Comparison of ENCODE assay signal across 1 cellular context in genomic region chr16:2340564-2341455, GRCh38.
TF ChIP-seq lines count a peak whose summit lies in the region.

Gene ABCA3, minus strand, starts transcription at chr16:2340728. Its CDS starts 14,262 bp downstream, at chr16:2326466.

TF ChIP-seq in K562, 482 proteins besides CTCF, POLR2A, EP300 and RAD21 (continued from another document and continues in another):
- TF ChIP-seq, protein P1, sequence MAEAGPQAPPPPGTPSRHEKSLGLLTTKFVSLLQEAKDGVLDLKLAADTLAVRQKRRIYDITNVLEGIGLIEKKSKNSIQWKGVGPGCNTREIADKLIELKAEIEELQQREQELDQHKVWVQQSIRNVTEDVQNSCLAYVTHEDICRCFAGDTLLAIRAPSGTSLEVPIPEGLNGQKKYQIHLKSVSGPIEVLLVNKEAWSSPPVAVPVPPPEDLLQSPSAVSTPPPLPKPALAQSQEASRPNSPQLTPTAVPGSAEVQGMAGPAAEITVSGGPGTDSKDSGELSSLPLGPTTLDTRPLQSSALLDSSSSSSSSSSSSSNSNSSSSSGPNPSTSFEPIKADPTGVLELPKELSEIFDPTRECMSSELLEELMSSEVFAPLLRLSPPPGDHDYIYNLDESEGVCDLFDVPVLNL (CRISPR knock-in tag; IDR thresholded peaks at IDR 0.05; ENCODE audit: low read depth), result peak; percentile 64; the same call in 1 of the 2 replicates
- TF ChIP-seq ESRRA (IDR thresholded peaks at IDR 0.05; ENCODE audit: borderline replicate concordance, low read depth) (peak; percentile 80; the same call in 1 of the 2 replicates), GTF2F1 (IDR thresholded peaks at IDR 0.05; ENCODE audit: low read depth, low read length) (peak; percentile 81; the same call in 1 of the 2 replicates), TRIM28 (IDR thresholded peaks at IDR 0.05) (peak; percentile 68; the same call in 1 of the 2 replicates), THAP12 (CRISPR knock-in tag; IDR thresholded peaks at IDR 0.05) (peak; percentile 68), E2F3 (CRISPR knock-in tag; IDR thresholded peaks at IDR 0.05) (peak; percentile 80), CREM (IDR thresholded peaks at IDR 0.05; ENCODE audit: low read depth) (peak; percentile 84), NONO (IDR thresholded peaks at IDR 0.05; ENCODE audit: low read depth in 2 of 2, low read length in 1 of 2) (peak in 1 of 2 experiments; percentile 87; a peak in 2 of 4 replicates), CREBBP (IDR thresholded peaks at IDR 0.05; ENCODE audit: low read depth, low read length) (no peak), CBX5 (IDR thresholded peaks at IDR 0.05; ENCODE audit: borderline replicate concordance, low read depth) (peak; percentile 71; the same call in 1 of the 2 replicates), SLC30A9 (CRISPR knock-in tag; IDR thresholded peaks at IDR 0.05) (no peak), PRMT5 (CRISPR knock-in tag; IDR thresholded peaks at IDR 0.05) (0 out of 2 replicates have a peak, but pooled peaks have one; percentile 17), ZBTB17 (CRISPR knock-in tag; IDR thresholded peaks at IDR 0.05) (peak; percentile 61; the same call in 1 of the 2 replicates), GABPB1 (CRISPR knock-in tag; IDR thresholded peaks at IDR 0.05) (peak; percentile 91), USF2 (CRISPR knock-in tag; IDR thresholded peaks at IDR 0.05) (peak; percentile 12; the same call in 1 of the 2 replicates), ZSCAN29 (IDR thresholded peaks at IDR 0.05) (0 out of 2 replicates have a peak, but pooled peaks have one; percentile 16), ZNF121 (CRISPR knock-in tag; conservative IDR thresholded peaks at IDR 0.05) (no peak), RHOXF2B (CRISPR knock-in tag; conservative IDR thresholded peaks at IDR 0.05) (0 out of 2 replicates have a peak, but pooled peaks have one; percentile 49), HSF4 (CRISPR knock-in tag; IDR thresholded peaks at IDR 0.05; ENCODE audit: borderline replicate concordance) (0 out of 2 replicates have a peak, but pooled peaks have one; percentile 28), SMARCB1 (IDR thresholded peaks at IDR 0.05; ENCODE audit: insufficient read length, low read depth) (no peak), ARID3B (CRISPR knock-in tag; IDR thresholded peaks at IDR 0.05; ENCODE audit: borderline replicate concordance) (peak; percentile 8; the same call in 1 of the 2 replicates), RBBP5 (IDR thresholded peaks at IDR 0.05; ENCODE audit: borderline replicate concordance, insufficient read depth, low read length, poor library complexity, severe bottlenecking) (peak; percentile 23), HMGXB4 (CRISPR knock-in tag; IDR thresholded peaks at IDR 0.05) (peak; percentile 94; the same call in 1 of the 2 replicates), TRIM25 (IDR thresholded peaks at IDR 0.05; ENCODE audit: borderline replicate concordance) (no peak), SOX6 (IDR thresholded peaks at IDR 0.05) (peak; percentile 79; the same call in 1 of the 2 replicates), ZNF282 (CRISPR knock-in tag; IDR thresholded peaks at IDR 0.05) (peak; percentile 94), NR2C1 (IDR thresholded peaks at IDR 0.05) (peak; percentile 15; the same call in 1 of the 2 replicates), NR2C1 (tag; IDR thresholded peaks at IDR 0.05) (0 out of 2 replicates have a peak, but pooled peaks have one; percentile 60), ZNF766 (CRISPR knock-in tag; conservative IDR thresholded peaks at IDR 0.05) (peak; percentile 90), JUND (IDR thresholded peaks at IDR 0.05; ENCODE audit: borderline replicate concordance, low read depth, low read length) (peak; percentile 81), JUND (tag; IDR thresholded peaks at IDR 0.05; ENCODE audit: borderline replicate concordance, low read depth, low read length) (peak; percentile 59; the same call in 1 of the 3 replicates), CBX3 (IDR thresholded peaks at IDR 0.05; ENCODE audit: borderline replicate concordance in 1 of 2, low read length in 2 of 2) (peak in 1 of 2 experiments; percentile 99; a peak in 2 of 3 replicates), NCOR1 (IDR thresholded peaks at IDR 0.05) (peak; percentile 38; the same call in 1 of the 2 replicates), ZNF41 (CRISPR knock-in tag; conservative IDR thresholded peaks at IDR 0.05) (peak; percentile 57; the same call in 1 of the 2 replicates)
- TF ChIP-seq, protein P2, sequence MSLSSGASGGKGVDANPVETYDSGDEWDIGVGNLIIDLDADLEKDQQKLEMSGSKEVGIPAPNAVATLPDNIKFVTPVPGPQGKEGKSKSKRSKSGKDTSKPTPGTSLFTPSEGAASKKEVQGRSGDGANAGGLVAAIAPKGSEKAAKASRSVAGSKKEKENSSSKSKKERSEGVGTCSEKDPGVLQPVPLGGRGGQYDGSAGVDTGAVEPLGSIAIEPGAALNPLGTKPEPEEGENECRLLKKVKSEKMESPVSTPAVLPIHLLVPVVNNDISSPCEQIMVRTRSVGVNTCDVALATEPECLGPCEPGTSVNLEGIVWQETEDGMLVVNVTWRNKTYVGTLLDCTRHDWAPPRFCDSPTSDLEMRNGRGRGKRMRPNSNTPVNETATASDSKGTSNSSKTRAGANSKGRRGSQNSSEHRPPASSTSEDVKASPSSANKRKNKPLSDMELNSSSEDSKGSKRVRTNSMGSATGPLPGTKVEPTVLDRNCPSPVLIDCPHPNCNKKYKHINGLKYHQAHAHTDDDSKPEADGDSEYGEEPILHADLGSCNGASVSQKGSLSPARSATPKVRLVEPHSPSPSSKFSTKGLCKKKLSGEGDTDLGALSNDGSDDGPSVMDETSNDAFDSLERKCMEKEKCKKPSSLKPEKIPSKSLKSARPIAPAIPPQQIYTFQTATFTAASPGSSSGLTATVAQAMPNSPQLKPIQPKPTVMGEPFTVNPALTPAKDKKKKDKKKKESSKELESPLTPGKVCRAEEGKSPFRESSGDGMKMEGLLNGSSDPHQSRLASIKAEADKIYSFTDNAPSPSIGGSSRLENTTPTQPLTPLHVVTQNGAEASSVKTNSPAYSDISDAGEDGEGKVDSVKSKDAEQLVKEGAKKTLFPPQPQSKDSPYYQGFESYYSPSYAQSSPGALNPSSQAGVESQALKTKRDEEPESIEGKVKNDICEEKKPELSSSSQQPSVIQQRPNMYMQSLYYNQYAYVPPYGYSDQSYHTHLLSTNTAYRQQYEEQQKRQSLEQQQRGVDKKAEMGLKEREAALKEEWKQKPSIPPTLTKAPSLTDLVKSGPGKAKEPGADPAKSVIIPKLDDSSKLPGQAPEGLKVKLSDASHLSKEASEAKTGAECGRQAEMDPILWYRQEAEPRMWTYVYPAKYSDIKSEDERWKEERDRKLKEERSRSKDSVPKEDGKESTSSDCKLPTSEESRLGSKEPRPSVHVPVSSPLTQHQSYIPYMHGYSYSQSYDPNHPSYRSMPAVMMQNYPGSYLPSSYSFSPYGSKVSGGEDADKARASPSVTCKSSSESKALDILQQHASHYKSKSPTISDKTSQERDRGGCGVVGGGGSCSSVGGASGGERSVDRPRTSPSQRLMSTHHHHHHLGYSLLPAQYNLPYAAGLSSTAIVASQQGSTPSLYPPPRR (CRISPR knock-in tag; IDR thresholded peaks at IDR 0.05; ENCODE audit: borderline replicate concordance), result peak; percentile 91; the same call in 1 of the 2 replicates
- TF ChIP-seq, protein P3, sequence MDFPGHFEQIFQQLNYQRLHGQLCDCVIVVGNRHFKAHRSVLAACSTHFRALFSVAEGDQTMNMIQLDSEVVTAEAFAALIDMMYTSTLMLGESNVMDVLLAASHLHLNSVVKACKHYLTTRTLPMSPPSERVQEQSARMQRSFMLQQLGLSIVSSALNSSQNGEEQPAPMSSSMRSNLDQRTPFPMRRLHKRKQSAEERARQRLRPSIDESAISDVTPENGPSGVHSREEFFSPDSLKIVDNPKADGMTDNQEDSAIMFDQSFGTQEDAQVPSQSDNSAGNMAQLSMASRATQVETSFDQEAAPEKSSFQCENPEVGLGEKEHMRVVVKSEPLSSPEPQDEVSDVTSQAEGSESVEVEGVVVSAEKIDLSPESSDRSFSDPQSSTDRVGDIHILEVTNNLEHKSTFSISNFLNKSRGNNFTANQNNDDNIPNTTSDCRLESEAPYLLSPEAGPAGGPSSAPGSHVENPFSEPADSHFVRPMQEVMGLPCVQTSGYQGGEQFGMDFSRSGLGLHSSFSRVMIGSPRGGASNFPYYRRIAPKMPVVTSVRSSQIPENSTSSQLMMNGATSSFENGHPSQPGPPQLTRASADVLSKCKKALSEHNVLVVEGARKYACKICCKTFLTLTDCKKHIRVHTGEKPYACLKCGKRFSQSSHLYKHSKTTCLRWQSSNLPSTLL (IDR thresholded peaks at IDR 0.05), result no peak
- TF ChIP-seq, protein P4, sequence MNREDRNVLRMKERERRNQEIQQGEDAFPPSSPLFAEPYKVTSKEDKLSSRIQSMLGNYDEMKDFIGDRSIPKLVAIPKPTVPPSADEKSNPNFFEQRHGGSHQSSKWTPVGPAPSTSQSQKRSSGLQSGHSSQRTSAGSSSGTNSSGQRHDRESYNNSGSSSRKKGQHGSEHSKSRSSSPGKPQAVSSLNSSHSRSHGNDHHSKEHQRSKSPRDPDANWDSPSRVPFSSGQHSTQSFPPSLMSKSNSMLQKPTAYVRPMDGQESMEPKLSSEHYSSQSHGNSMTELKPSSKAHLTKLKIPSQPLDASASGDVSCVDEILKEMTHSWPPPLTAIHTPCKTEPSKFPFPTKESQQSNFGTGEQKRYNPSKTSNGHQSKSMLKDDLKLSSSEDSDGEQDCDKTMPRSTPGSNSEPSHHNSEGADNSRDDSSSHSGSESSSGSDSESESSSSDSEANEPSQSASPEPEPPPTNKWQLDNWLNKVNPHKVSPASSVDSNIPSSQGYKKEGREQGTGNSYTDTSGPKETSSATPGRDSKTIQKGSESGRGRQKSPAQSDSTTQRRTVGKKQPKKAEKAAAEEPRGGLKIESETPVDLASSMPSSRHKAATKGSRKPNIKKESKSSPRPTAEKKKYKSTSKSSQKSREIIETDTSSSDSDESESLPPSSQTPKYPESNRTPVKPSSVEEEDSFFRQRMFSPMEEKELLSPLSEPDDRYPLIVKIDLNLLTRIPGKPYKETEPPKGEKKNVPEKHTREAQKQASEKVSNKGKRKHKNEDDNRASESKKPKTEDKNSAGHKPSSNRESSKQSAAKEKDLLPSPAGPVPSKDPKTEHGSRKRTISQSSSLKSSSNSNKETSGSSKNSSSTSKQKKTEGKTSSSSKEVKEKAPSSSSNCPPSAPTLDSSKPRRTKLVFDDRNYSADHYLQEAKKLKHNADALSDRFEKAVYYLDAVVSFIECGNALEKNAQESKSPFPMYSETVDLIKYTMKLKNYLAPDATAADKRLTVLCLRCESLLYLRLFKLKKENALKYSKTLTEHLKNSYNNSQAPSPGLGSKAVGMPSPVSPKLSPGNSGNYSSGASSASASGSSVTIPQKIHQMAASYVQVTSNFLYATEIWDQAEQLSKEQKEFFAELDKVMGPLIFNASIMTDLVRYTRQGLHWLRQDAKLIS (CRISPR knock-in tag; IDR thresholded peaks at IDR 0.05), result peak; percentile 95; the same call in 1 of the 2 replicates
